ENCODE assay signal across 8 cellular contexts in genomic region chr5:158695595-158696330, GRCh38.
DNase-seq lines count a peak whose midpoint lies in the region; ATAC-seq, FAIRE-seq and TF ChIP-seq lines count a peak whose summit lies in the region.

No MANE protein-coding gene starts in this region.

- H3K9me3 Mint-ChIP-seq in IgD-negative memory B cell: no peaks in the 10 kb centered on the region

- H3K27me3 ChIP-seq in ovary (no peaks in the 10 kb centered on the region), tibial nerve (no peaks in the 10 kb centered on the region)

- H3K4me3 Mint-ChIP-seq in IgD-negative memory B cell: peak overlapping the region in 3 of 4 donors; percentile 14 to 72 (median 61)

- TF ChIP-seq POLR2A in ovary (IDR thresholded peaks at IDR 0.05): no peak
- no peak for TF ChIP-seq POLR2A in tibial nerve (IDR thresholded peaks at IDR 0.05)

- peaks cover 23 to 27% (median 23%) of the 10 kb centered on the region in 3 donors for H3K4me1 Mint-ChIP-seq in IgD-negative memory B cell

- no peaks in the 10 kb centered on the region for H3K27me3 Mint-ChIP-seq in IgD-negative memory B cell

- peak; percentile 98 for TF ChIP-seq CTCF in RWPE1 (conservative IDR thresholded peaks at IDR 0.05; ENCODE audit: low read depth)
- peak; percentile 82 to 96 (median 91) for TF ChIP-seq CTCF in ovary (IDR thresholded peaks at IDR 0.05)
- peak; percentile 90 to 97 (median 94) for TF ChIP-seq CTCF in tibial nerve (IDR thresholded peaks at IDR 0.05)

- 2% methylated on average over 7 of the region's 7 CpGs for WGBS in ovary, 3 donors
- 0 to 1% methylated on average over 7 of the region's 7 CpGs for WGBS in tibial nerve, 2 donors

- H3K27ac ChIP-seq in RWPE1 (no peak overlapping the region), ovary (no peak overlapping the region), tibial nerve (peak overlapping the region in 1 of 4 donors; percentile 23)

- H3K4me3 ChIP-seq in ovary: no peak overlapping the region
- H3K4me3 ChIP-seq in tibial nerve: no peak overlapping the region

- intact Hi-C loops in ovary (cut with DNase I): loop anchor here (2.0 to 10.0 kb wide), 5 partner anchors 405 to 521 kb away; no protein-coding TSS in a partner anchor

- POLR2A ChIA-PET in RWPE1 (lab: Yijun Ruan, JAX; ENCODE audit: low non-redundant PET): no interaction called here

- peak overlapping the region; percentile 14 to 64 (median 34) for H3K27ac Mint-ChIP-seq in IgD-negative memory B cell

- DNase-seq in EH (ENCODE audit: low read depth) (peak; percentile 75), RWPE1 (ENCODE audit: low spot score) (peak; percentile 70), frontal cortex (ENCODE audit: low spot score in 2 of 2) (peak; percentile 30 to 56), ovary (peak; percentile 66 to 87 (median 83)), tibial nerve (ENCODE audit: low spot score in 2 of 2) (peak; percentile 66 to 80)
- DNase-seq in activated T-helper 9 cell treated with anti-CD3 and anti-CD28 coated beads, Interleukin-2, amount 50 U/mL, for 16 hours (ENCODE audit: low read depth): peak; percentile 54

- FAIRE-seq in frontal cortex (lab: Jason Lieb, UNC): no peak

- H3K36me3 Mint-ChIP-seq in IgD-negative memory B cell: peaks cover 4% of the 10 kb centered on the region

- peak; percentile 75 for ATAC-seq in GM21576 (IDR thresholded peaks at IDR 0.05; ENCODE audit: unreplicated experiment)

- H3K9me3 ChIP-seq in ovary (no peaks in the 10 kb centered on the region), tibial nerve (no peaks in the 10 kb centered on the region)

- TF ChIP-seq EP300 in ovary (IDR thresholded peaks at IDR 0.05): no peak
- TF ChIP-seq EP300 in tibial nerve (IDR thresholded peaks at IDR 0.05): peak in 1 of 2 donors; percentile 68

- H3K4me1 ChIP-seq in ovary (ENCODE audit: insufficient read depth) (peaks cover 10% of the 10 kb centered on the region), tibial nerve (peaks cover 0 to 50% (median 6%) of the 10 kb centered on the region in 4 donors)

- CTCF ChIA-PET in RWPE1 (lab: Yijun Ruan, JAX): interaction anchor here (0.5 to 4.5 kb wide), 49 partner anchors 8 to 707 kb away, joined by 3 to 142 read pairs (median 4); no protein-coding TSS in a partner anchor

- no peaks in the 10 kb centered on the region for H3K36me3 ChIP-seq in ovary
- H3K36me3 ChIP-seq in tibial nerve: no peaks in the 10 kb centered on the region
